ENCODE assay signal across 1 cellular context in the genomic region with DNA sequence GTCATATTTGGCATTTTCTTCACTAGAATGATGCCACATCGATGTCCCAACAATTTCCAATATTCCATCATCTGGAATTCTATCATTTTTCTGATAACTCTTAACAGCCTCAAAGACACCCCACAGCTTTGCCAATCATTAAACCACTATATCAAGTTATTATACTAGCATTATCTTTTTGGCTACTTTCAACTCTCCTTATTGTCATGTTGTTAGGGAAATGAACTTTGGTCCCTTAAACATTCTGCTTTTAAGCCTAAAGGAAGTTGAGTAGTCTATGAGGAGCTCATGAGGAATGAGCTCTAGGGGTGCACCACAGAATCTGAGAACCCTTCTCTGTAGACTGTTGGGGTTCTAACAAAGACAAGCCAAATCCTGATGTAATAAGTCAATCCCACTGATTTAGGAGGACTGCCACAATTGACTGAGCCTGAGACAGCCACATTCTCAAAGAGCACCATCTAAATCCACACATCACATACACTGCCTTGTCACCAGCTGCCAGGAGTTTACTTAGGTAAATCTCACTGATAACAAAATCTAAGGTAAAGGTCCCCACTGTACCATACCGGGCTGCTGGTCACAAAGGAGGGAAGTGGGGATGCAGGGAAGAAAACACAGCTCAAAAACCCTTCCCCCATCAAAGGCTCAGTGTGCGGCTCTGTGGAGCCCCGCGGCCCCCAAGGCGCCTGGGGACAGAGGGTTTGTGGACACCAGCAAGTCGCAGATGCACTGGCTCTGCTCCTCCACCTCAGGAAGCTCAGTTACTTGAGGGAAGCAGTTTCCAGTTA.
TF ChIP-seq lines count a peak whose summit lies in the region.

No MANE protein-coding gene starts in this region.

TF ChIP-seq in HepG2, 621 proteins besides CTCF, POLR2A, EP300 and RAD21:
- TF ChIP-seq FOXA1 (IDR thresholded peaks at IDR 0.05) (no peak), FOXA1 (CRISPR knock-in tag; IDR thresholded peaks at IDR 0.05) (peak; percentile 19; the same call in 1 of the 2 replicates), PPARG (CRISPR knock-in tag; conservative IDR thresholded peaks at IDR 0.05) (peak; percentile 93), FOXA3 (CRISPR knock-in tag; IDR thresholded peaks at IDR 0.05) (peak; percentile 52), ZNF235 (CRISPR knock-in tag; IDR thresholded peaks at IDR 0.05; ENCODE audit: borderline replicate concordance) (no peak), SYNCRIP (IDR thresholded peaks at IDR 0.05; ENCODE audit: insufficient read depth, low read depth, low read length) (no peak), ASH2L (IDR thresholded peaks at IDR 0.05; ENCODE audit: insufficient read length, low read depth, low read length) (peak; percentile 17), TERF1 (CRISPR knock-in tag; IDR thresholded peaks at IDR 0.05) (no peak), ZNF790 (CRISPR knock-in tag; IDR thresholded peaks at IDR 0.05; ENCODE audit: borderline replicate concordance) (no peak), RXRB (CRISPR knock-in tag; IDR thresholded peaks at IDR 0.05; ENCODE audit: borderline replicate concordance) (peak; percentile 67)
- TF ChIP-seq, protein P1, sequence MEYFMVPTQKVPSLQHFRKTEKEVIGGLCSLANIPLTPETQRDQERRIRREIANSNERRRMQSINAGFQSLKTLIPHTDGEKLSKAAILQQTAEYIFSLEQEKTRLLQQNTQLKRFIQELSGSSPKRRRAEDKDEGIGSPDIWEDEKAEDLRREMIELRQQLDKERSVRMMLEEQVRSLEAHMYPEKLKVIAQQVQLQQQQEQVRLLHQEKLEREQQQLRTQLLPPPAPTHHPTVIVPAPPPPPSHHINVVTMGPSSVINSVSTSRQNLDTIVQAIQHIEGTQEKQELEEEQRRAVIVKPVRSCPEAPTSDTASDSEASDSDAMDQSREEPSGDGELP (IDR thresholded peaks at IDR 0.05; ENCODE audit: borderline replicate concordance, low read depth) = peak; percentile 34; the same call in 1 of the 2 replicates
- TF ChIP-seq, protein P2, sequence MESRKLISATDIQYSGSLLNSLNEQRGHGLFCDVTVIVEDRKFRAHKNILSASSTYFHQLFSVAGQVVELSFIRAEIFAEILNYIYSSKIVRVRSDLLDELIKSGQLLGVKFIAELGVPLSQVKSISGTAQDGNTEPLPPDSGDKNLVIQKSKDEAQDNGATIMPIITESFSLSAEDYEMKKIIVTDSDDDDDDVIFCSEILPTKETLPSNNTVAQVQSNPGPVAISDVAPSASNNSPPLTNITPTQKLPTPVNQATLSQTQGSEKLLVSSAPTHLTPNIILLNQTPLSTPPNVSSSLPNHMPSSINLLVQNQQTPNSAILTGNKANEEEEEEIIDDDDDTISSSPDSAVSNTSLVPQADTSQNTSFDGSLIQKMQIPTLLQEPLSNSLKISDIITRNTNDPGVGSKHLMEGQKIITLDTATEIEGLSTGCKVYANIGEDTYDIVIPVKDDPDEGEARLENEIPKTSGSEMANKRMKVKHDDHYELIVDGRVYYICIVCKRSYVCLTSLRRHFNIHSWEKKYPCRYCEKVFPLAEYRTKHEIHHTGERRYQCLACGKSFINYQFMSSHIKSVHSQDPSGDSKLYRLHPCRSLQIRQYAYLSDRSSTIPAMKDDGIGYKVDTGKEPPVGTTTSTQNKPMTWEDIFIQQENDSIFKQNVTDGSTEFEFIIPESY (CRISPR knock-in tag; IDR thresholded peaks at IDR 0.05) = peak; percentile 68
TF ChIP-seq in HepG2: peak in this region for 7.
